Comparison of ENCODE assay signal across 1 cellular context in genomic region chr7:43559171-43559938, GRCh38.
TF ChIP-seq lines count a peak whose summit lies in the region.

No MANE protein-coding gene starts in this region.

TF ChIP-seq in K562, 482 proteins besides CTCF, POLR2A, EP300 and RAD21 (continued from another document):
- TF ChIP-seq, protein P1, sequence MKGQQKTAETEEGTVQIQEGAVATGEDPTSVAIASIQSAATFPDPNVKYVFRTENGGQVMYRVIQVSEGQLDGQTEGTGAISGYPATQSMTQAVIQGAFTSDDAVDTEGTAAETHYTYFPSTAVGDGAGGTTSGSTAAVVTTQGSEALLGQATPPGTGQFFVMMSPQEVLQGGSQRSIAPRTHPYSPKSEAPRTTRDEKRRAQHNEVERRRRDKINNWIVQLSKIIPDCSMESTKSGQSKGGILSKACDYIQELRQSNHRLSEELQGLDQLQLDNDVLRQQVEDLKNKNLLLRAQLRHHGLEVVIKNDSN (CRISPR knock-in tag; IDR thresholded peaks at IDR 0.05): peak; percentile 39
- TF ChIP-seq KLF13 (tag; IDR thresholded peaks at IDR 0.05; ENCODE audit: borderline replicate concordance, low read depth): no peak
- TF ChIP-seq BHLHE40 (IDR thresholded peaks at IDR 0.05; ENCODE audit: low read length): peak; percentile 85
- TF ChIP-seq FOSL1 (tag; conservative IDR thresholded peaks at IDR 0.05): peak; percentile 89
- TF ChIP-seq RAD51 (IDR thresholded peaks at IDR 0.05; ENCODE audit: borderline replicate concordance, low read depth): 0 out of 2 replicates have a peak, but pooled peaks have one; percentile 26
- TF ChIP-seq ETS1 (conservative IDR thresholded peaks at IDR 0.05; ENCODE audit: control insufficient read depth, low read depth, low read length): no peak
- no peak for TF ChIP-seq ZNF431 (CRISPR knock-in tag; IDR thresholded peaks at IDR 0.05)
- TF ChIP-seq SP1 (CRISPR knock-in tag; IDR thresholded peaks at IDR 0.05): no peak
- no peak for TF ChIP-seq BRF1 (IDR thresholded peaks at IDR 0.05; ENCODE audit: borderline replicate concordance, extremely low read depth, insufficient read length)
- peak; percentile 57; the same call in 1 of the 2 replicates for TF ChIP-seq TFE3 (CRISPR knock-in tag; IDR thresholded peaks at IDR 0.05)
- peak; percentile 24; the same call in 1 of the 2 replicates for TF ChIP-seq USF2 (CRISPR knock-in tag; IDR thresholded peaks at IDR 0.05)
- no peak for TF ChIP-seq SIN3B (IDR thresholded peaks at IDR 0.05; ENCODE audit: low read depth)
- no peak for TF ChIP-seq MYC (IDR thresholded peaks at IDR 0.05; ENCODE audit: low read depth, low read length)
- TF ChIP-seq MYC (CRISPR knock-in tag; IDR thresholded peaks at IDR 0.05; ENCODE audit: borderline replicate concordance, low read depth): no peak
- no peak for TF ChIP-seq ARID2 (IDR thresholded peaks at IDR 0.05)
- TF ChIP-seq ASH1L (IDR thresholded peaks at IDR 0.05; ENCODE audit: borderline replicate concordance, low read depth, partially characterized antibody): no peak
- no peak for TF ChIP-seq KLF1 (tag; IDR thresholded peaks at IDR 0.05)
